In genomic region chr6:126047648-126048047, GRCh38 we compare ENCODE assay signal across 8 cellular contexts.
"Had no signal": no experiment of that assay in that cellular context is flagged by ENCODE, and none has a peak within 500 bp of the region (broad histone marks: within the 10 kb centered on the region; RNA-seq: fewer than 3 reads in every experiment).

No MANE protein-coding gene starts in this region.

- H3K4me3 Mint-ChIP-seq: GM23338, H9, HFFc6 had no signal

- H3K27ac Mint-ChIP-seq: GM23338, HFFc6 had no signal

- DNase-seq: GM23248, GOT3, H7, H9, HCEC 1CT, HFFc6 had no signal

- H3K27ac ChIP-seq: GM23248 had no signal

- H3K4me1 Mint-ChIP-seq: GM23338, H9 had no signal

- ATAC-seq: GM23338, HCT116 had no signal

- H3K4me3 ChIP-seq: GM23248, GM23338 had no signal
